Comparison of ENCODE assay signal across 25 cellular contexts in the genomic region with DNA sequence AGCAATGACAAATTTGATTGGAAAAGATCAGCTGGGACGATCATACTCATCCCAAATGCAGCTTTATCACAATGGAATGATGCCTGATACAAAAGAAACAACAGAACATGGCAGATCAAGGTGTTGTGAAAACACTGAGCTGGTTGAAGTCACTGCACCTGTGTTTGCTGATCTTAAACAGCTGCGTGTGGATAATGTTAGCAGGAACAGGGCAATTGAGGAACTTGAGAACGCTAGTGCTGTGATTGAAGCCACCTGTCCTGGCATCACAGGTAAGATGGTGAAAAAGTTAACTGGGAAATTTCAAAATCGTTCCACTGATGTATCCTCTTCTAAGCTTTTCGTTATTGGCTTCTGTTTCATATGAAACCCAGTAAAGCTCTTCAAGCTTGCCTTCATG. TPM values are rescaled to one million over a fixed set of nuclear protein-coding genes. Genes with fewer than 3 reads are reported as not detected.
DNase-seq lines count a peak whose midpoint lies in the region; ATAC-seq and TF ChIP-seq lines count a peak whose summit lies in the region.
"Had no signal": no experiment of that assay in that cellular context is flagged by ENCODE, and none has a peak within 500 bp of the region (broad histone marks: within the 10 kb centered on the region; RNA-seq: fewer than 3 reads in every experiment).

No MANE protein-coding gene starts in this region.

- no peak overlapping the region for H3K4me3 Mint-ChIP-seq in WTC11
- H3K4me3 Mint-ChIP-seq in naive thymus-derived CD8-positive, alpha-beta T cell: no peak overlapping the region
- H3K4me3 Mint-ChIP-seq: CD8-positive, alpha-beta T cell; H9; nephron progenitor cell had no signal

- no peak overlapping the region for H3K27ac Mint-ChIP-seq in WTC11
- H3K27ac Mint-ChIP-seq in naive thymus-derived CD8-positive, alpha-beta T cell: no peak overlapping the region
- H3K27ac Mint-ChIP-seq: CD8-positive, alpha-beta T cell; H9; nephron progenitor cell had no signal

- no peak for TF ChIP-seq CTCF in WTC11 (IDR thresholded peaks at IDR 0.05)

- no peaks in the 10 kb centered on the region for H3K36me3 Mint-ChIP-seq in WTC11
- H3K36me3 Mint-ChIP-seq in naive thymus-derived CD8-positive, alpha-beta T cell: no peaks in the 10 kb centered on the region
- H3K36me3 Mint-ChIP-seq: CD8-positive, alpha-beta T cell had no signal

- CTCF ChIA-PET in WTC11 (lab: Charles Lee): no interaction called here

- DNase-seq in NCI-H146 (lab: John Stamatoyannopoulos, UW) (peak; percentile 22), NCI-H146 treated with DMSO at 0.1 percent for 48 hours (lab: John Stamatoyannopoulos, UW; ENCODE audit: unreplicated experiment) (no peak), left kidney (ENCODE audit: low read depth, low spot score) (peak; percentile 51), WTC11 (ENCODE audit: low spot score) (no peak)
- no peak for DNase-seq in naive thymus-derived CD8-positive, alpha-beta T cell
- DNase-seq: 8988T; CD8-positive, alpha-beta T cell; cerebellar nuclear complex; H9; islet precursor cell; NCI-H1694; NCI-H345; nephron progenitor cell; pancreas; SIG-M5; stimulated activated CD4-positive, alpha-beta T cell treated with anti-CD3 and anti-CD28 coated beads, Interleukin-2, amount 100 ng/mL, for 24 hours; substantia nigra; upper lobe of left lung had no signal

- H3K27me3 Mint-ChIP-seq in WTC11 (ENCODE audit: low read depth): no peaks in the 10 kb centered on the region
- H3K27me3 Mint-ChIP-seq in naive thymus-derived CD8-positive, alpha-beta T cell: peaks cover 0 to 2% (median 0%) of the 10 kb centered on the region in 5 donors

- peak; percentile 3 for ATAC-seq in GM19452 (IDR thresholded peaks at IDR 0.05; ENCODE audit: unreplicated experiment)
- ATAC-seq in HG03103 (IDR thresholded peaks at IDR 0.05; ENCODE audit: low read depth, unreplicated experiment): peak; percentile 1
- no peak for ATAC-seq in WTC11
- no peak for ATAC-seq in HG03342 (IDR thresholded peaks at IDR 0.05; ENCODE audit: unreplicated experiment)
- no peak for ATAC-seq in naive thymus-derived CD8-positive, alpha-beta T cell
- ATAC-seq: CD8-positive, alpha-beta T cell; Panc1; pancreas had no signal

- peaks cover 14% of the 10 kb centered on the region for H3K9me3 Mint-ChIP-seq in WTC11
- peaks cover 0 to 3% (median 0%) of the 10 kb centered on the region in 9 donors for H3K9me3 Mint-ChIP-seq in naive thymus-derived CD8-positive, alpha-beta T cell
- H3K9me3 Mint-ChIP-seq: CD8-positive, alpha-beta T cell; H9 had no signal

- H3K4me1 Mint-ChIP-seq in WTC11: peaks cover 21% of the 10 kb centered on the region
- H3K4me1 Mint-ChIP-seq in naive thymus-derived CD8-positive, alpha-beta T cell: no peaks in the 10 kb centered on the region

- POLR2A ChIA-PET in WTC11 (lab: Charles Lee): no interaction called here
- POLR2A ChIA-PET in naive thymus-derived CD8-positive, alpha-beta T cell (lab: Charles Lee): no interaction called here

TF ChIP-seq in WTC11, 78 proteins besides CTCF, POLR2A, EP300 and RAD21 (continues in another document):
- TF ChIP-seq, protein P1, sequence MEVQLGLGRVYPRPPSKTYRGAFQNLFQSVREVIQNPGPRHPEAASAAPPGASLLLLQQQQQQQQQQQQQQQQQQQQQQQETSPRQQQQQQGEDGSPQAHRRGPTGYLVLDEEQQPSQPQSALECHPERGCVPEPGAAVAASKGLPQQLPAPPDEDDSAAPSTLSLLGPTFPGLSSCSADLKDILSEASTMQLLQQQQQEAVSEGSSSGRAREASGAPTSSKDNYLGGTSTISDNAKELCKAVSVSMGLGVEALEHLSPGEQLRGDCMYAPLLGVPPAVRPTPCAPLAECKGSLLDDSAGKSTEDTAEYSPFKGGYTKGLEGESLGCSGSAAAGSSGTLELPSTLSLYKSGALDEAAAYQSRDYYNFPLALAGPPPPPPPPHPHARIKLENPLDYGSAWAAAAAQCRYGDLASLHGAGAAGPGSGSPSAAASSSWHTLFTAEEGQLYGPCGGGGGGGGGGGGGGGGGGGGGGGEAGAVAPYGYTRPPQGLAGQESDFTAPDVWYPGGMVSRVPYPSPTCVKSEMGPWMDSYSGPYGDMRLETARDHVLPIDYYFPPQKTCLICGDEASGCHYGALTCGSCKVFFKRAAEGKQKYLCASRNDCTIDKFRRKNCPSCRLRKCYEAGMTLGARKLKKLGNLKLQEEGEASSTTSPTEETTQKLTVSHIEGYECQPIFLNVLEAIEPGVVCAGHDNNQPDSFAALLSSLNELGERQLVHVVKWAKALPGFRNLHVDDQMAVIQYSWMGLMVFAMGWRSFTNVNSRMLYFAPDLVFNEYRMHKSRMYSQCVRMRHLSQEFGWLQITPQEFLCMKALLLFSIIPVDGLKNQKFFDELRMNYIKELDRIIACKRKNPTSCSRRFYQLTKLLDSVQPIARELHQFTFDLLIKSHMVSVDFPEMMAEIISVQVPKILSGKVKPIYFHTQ (CRISPR knock-in tag; IDR thresholded peaks at IDR 0.05): no peak
- TF ChIP-seq FOXJ3 (CRISPR knock-in tag; IDR thresholded peaks at IDR 0.05; ENCODE audit: borderline replicate concordance) (no peak), NR1H2 (CRISPR knock-in tag; IDR thresholded peaks at IDR 0.05) (no peak), ZNF263 (CRISPR knock-in tag; IDR thresholded peaks at IDR 0.05; ENCODE audit: low read depth) (no peak), RELA (CRISPR knock-in tag; IDR thresholded peaks at IDR 0.05; ENCODE audit: borderline replicate concordance) (no peak), ZBTB21 (CRISPR knock-in tag; IDR thresholded peaks at IDR 0.05; ENCODE audit: borderline replicate concordance) (no peak), NFATC4 (CRISPR knock-in tag; IDR thresholded peaks at IDR 0.05) (no peak), EMX1 (CRISPR knock-in tag; IDR thresholded peaks at IDR 0.05) (no peak)
- TF ChIP-seq, protein P2, sequence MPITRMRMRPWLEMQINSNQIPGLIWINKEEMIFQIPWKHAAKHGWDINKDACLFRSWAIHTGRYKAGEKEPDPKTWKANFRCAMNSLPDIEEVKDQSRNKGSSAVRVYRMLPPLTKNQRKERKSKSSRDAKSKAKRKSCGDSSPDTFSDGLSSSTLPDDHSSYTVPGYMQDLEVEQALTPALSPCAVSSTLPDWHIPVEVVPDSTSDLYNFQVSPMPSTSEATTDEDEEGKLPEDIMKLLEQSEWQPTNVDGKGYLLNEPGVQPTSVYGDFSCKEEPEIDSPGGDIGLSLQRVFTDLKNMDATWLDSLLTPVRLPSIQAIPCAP (CRISPR knock-in tag; IDR thresholded peaks at IDR 0.05): no peak
- TF ChIP-seq, protein P3, sequence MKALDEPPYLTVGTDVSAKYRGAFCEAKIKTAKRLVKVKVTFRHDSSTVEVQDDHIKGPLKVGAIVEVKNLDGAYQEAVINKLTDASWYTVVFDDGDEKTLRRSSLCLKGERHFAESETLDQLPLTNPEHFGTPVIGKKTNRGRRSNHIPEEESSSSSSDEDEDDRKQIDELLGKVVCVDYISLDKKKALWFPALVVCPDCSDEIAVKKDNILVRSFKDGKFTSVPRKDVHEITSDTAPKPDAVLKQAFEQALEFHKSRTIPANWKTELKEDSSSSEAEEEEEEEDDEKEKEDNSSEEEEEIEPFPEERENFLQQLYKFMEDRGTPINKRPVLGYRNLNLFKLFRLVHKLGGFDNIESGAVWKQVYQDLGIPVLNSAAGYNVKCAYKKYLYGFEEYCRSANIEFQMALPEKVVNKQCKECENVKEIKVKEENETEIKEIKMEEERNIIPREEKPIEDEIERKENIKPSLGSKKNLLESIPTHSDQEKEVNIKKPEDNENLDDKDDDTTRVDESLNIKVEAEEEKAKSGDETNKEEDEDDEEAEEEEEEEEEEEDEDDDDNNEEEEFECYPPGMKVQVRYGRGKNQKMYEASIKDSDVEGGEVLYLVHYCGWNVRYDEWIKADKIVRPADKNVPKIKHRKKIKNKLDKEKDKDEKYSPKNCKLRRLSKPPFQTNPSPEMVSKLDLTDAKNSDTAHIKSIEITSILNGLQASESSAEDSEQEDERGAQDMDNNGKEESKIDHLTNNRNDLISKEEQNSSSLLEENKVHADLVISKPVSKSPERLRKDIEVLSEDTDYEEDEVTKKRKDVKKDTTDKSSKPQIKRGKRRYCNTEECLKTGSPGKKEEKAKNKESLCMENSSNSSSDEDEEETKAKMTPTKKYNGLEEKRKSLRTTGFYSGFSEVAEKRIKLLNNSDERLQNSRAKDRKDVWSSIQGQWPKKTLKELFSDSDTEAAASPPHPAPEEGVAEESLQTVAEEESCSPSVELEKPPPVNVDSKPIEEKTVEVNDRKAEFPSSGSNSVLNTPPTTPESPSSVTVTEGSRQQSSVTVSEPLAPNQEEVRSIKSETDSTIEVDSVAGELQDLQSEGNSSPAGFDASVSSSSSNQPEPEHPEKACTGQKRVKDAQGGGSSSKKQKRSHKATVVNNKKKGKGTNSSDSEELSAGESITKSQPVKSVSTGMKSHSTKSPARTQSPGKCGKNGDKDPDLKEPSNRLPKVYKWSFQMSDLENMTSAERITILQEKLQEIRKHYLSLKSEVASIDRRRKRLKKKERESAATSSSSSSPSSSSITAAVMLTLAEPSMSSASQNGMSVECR (CRISPR knock-in tag; IDR thresholded peaks at IDR 0.05; ENCODE audit: borderline replicate concordance): no peak
- TF ChIP-seq, protein P4, sequence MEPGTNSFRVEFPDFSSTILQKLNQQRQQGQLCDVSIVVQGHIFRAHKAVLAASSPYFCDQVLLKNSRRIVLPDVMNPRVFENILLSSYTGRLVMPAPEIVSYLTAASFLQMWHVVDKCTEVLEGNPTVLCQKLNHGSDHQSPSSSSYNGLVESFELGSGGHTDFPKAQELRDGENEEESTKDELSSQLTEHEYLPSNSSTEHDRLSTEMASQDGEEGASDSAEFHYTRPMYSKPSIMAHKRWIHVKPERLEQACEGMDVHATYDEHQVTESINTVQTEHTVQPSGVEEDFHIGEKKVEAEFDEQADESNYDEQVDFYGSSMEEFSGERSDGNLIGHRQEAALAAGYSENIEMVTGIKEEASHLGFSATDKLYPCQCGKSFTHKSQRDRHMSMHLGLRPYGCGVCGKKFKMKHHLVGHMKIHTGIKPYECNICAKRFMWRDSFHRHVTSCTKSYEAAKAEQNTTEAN (CRISPR knock-in tag; IDR thresholded peaks at IDR 0.05): no peak
- TF ChIP-seq, protein P5, sequence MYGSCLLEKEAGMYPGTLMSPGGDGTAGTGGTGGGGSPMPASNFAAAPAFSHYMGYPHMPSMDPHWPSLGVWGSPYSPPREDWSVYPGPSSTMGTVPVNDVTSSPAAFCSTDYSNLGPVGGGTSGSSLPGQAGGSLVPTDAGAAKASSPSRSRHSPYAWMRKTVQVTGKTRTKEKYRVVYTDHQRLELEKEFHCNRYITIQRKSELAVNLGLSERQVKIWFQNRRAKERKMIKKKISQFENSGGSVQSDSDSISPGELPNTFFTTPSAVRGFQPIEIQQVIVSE (CRISPR knock-in tag; IDR thresholded peaks at IDR 0.05; ENCODE audit: borderline replicate concordance): no peak

RNA-seq across cellular contexts. Expression of a gene that starts 27.4 kb away (rescaled TPM):
- total RNA-seq in WTC11 (2021): 4.1 to 8.2 TPM (median 8.0 TPM) in 3 replicates
- not detected for total RNA-seq in naive thymus-derived CD8-positive, alpha-beta T cell
- polyA plus RNA-seq in naive thymus-derived CD8-positive, alpha-beta T cell: not detected
- total RNA-seq: CD8-positive, alpha-beta T cell; endothelial cell of umbilical vein; G401; mononuclear cell had no signal
- polyA plus RNA-seq: endothelial cell of umbilical vein had no signal

Comparison
In these comparisons a context has a peak if more than half of its experiments do, and no peak if none do; other contexts are left out.
1. DNase-seq: peak in NCI-H146 (single experiment) and left kidney (single experiment); none in NCI-H146 treated with DMSO at 0.1 percent for 48 hours (single experiment), WTC11 (single experiment) and naive thymus-derived CD8-positive, alpha-beta T cell (0 of 10).
2. ATAC-seq: peak in GM19452 (single experiment) and HG03103 (single experiment); none in WTC11 (single experiment), HG03342 (single experiment) and naive thymus-derived CD8-positive, alpha-beta T cell (0 of 2).